1 cellular context compared by ENCODE assay signal in the genomic region with DNA sequence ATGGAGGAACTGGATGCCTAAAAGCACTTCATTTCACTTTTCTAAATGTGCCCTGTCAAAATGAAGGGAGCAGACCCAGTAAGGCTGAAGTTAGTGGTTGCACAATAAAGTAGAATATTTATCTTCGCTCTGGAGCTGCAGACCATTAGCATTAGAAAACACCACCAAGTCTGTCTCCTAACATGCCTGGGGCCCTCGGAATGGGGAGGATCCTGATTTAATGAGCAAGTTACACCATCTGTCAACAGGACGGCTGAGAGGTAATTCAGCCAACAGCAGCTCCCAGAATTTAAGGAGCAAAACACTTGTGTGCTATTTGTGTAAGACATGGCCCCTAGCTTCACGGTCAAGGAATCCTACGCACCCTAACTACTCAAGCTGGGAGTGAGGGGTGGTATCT.
TF ChIP-seq lines count a peak whose summit lies in the region.

No MANE protein-coding gene starts in this region.

TF ChIP-seq in GM23338, 12 proteins besides CTCF, POLR2A, EP300 and RAD21 (continued from another document):
- TF ChIP-seq, protein P1, sequence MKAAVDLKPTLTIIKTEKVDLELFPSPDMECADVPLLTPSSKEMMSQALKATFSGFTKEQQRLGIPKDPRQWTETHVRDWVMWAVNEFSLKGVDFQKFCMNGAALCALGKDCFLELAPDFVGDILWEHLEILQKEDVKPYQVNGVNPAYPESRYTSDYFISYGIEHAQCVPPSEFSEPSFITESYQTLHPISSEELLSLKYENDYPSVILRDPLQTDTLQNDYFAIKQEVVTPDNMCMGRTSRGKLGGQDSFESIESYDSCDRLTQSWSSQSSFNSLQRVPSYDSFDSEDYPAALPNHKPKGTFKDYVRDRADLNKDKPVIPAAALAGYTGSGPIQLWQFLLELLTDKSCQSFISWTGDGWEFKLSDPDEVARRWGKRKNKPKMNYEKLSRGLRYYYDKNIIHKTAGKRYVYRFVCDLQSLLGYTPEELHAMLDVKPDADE (IDR thresholded peaks at IDR 0.05), result no peak
- TF ChIP-seq, protein P2, sequence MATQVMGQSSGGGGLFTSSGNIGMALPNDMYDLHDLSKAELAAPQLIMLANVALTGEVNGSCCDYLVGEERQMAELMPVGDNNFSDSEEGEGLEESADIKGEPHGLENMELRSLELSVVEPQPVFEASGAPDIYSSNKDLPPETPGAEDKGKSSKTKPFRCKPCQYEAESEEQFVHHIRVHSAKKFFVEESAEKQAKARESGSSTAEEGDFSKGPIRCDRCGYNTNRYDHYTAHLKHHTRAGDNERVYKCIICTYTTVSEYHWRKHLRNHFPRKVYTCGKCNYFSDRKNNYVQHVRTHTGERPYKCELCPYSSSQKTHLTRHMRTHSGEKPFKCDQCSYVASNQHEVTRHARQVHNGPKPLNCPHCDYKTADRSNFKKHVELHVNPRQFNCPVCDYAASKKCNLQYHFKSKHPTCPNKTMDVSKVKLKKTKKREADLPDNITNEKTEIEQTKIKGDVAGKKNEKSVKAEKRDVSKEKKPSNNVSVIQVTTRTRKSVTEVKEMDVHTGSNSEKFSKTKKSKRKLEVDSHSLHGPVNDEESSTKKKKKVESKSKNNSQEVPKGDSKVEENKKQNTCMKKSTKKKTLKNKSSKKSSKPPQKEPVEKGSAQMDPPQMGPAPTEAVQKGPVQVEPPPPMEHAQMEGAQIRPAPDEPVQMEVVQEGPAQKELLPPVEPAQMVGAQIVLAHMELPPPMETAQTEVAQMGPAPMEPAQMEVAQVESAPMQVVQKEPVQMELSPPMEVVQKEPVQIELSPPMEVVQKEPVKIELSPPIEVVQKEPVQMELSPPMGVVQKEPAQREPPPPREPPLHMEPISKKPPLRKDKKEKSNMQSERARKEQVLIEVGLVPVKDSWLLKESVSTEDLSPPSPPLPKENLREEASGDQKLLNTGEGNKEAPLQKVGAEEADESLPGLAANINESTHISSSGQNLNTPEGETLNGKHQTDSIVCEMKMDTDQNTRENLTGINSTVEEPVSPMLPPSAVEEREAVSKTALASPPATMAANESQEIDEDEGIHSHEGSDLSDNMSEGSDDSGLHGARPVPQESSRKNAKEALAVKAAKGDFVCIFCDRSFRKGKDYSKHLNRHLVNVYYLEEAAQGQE (IDR thresholded peaks at IDR 0.05; ENCODE audit: unreplicated experiment), result no peak
- TF ChIP-seq EZH2phosphoT487 (IDR thresholded peaks at IDR 0.05; ENCODE audit: unreplicated experiment), result no peak
- no peak for TF ChIP-seq CREB1 (CRISPR knock-in tag; IDR thresholded peaks at IDR 0.05; ENCODE audit: low read depth)
TF ChIP-seq in GM23338: peak in this region for 0.
